Comparison of ENCODE assay signal across 1 cellular context in genomic region chr20:47708140-47708807, GRCh38.
TF ChIP-seq lines count a peak whose summit lies in the region.

No MANE protein-coding gene starts in this region.

TF ChIP-seq in SK-N-SH treated with all-trans-retinoic acid at 6 μM for 48 hours, 23 proteins besides CTCF, POLR2A, EP300 and RAD21 (continued from another document):
- TF ChIP-seq, protein P1, sequence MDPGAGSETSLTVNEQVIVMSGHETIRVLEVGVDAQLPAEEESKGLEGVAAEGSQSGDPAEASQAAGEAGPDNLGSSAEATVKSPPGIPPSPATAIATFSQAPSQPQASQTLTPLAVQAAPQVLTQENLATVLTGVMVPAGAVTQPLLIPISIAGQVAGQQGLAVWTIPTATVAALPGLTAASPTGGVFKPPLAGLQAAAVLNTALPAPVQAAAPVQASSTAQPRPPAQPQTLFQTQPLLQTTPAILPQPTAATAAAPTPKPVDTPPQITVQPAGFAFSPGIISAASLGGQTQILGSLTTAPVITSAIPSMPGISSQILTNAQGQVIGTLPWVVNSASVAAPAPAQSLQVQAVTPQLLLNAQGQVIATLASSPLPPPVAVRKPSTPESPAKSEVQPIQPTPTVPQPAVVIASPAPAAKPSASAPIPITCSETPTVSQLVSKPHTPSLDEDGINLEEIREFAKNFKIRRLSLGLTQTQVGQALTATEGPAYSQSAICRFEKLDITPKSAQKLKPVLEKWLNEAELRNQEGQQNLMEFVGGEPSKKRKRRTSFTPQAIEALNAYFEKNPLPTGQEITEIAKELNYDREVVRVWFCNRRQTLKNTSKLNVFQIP (CRISPR knock-in tag; IDR thresholded peaks at IDR 0.05; ENCODE audit: borderline replicate concordance, low read depth), result no peak
- no peak for TF ChIP-seq ZFP30 (CRISPR knock-in tag; IDR thresholded peaks at IDR 0.05)
